ENCODE assay signal across 2 cellular contexts in genomic region chr11:86747801-86748200, GRCh38.
TF ChIP-seq lines count a peak whose summit lies in the region.

No MANE protein-coding gene starts in this region.

TF ChIP-seq in SK-N-SH, 30 proteins besides CTCF, POLR2A, EP300 and RAD21 (continued from another document):
- TF ChIP-seq REST (IDR thresholded peaks at IDR 0.05; ENCODE audit: low read depth, low read length) (no peak), GABPA (IDR thresholded peaks at IDR 0.05; ENCODE audit: low read depth) (no peak), FOSL2 (IDR thresholded peaks at IDR 0.05; ENCODE audit: borderline replicate concordance, low read depth) (no peak)
- TF ChIP-seq, protein P1, sequence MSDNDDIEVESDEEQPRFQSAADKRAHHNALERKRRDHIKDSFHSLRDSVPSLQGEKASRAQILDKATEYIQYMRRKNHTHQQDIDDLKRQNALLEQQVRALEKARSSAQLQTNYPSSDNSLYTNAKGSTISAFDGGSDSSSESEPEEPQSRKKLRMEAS (IDR thresholded peaks at IDR 0.05; ENCODE audit: low read depth), result no peak
TF ChIP-seq in SK-N-SH: peak in this region for 0.

TF ChIP-seq in SK-N-SH treated with all-trans-retinoic acid at 6 μM for 48 hours, 23 proteins besides CTCF, POLR2A, EP300 and RAD21 (continued from another document):
- TF ChIP-seq, protein P2, sequence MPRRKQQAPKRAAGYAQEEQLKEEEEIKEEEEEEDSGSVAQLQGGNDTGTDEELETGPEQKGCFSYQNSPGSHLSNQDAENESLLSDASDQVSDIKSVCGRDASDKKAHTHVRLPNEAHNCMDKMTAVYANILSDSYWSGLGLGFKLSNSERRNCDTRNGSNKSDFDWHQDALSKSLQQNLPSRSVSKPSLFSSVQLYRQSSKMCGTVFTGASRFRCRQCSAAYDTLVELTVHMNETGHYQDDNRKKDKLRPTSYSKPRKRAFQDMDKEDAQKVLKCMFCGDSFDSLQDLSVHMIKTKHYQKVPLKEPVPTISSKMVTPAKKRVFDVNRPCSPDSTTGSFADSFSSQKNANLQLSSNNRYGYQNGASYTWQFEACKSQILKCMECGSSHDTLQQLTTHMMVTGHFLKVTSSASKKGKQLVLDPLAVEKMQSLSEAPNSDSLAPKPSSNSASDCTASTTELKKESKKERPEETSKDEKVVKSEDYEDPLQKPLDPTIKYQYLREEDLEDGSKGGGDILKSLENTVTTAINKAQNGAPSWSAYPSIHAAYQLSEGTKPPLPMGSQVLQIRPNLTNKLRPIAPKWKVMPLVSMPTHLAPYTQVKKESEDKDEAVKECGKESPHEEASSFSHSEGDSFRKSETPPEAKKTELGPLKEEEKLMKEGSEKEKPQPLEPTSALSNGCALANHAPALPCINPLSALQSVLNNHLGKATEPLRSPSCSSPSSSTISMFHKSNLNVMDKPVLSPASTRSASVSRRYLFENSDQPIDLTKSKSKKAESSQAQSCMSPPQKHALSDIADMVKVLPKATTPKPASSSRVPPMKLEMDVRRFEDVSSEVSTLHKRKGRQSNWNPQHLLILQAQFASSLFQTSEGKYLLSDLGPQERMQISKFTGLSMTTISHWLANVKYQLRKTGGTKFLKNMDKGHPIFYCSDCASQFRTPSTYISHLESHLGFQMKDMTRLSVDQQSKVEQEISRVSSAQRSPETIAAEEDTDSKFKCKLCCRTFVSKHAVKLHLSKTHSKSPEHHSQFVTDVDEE (CRISPR knock-in tag; IDR thresholded peaks at IDR 0.05), result no peak
- TF ChIP-seq ZNF70 (CRISPR knock-in tag; IDR thresholded peaks at IDR 0.05) (no peak), PATZ1 (CRISPR knock-in tag; IDR thresholded peaks at IDR 0.05; ENCODE audit: borderline replicate concordance) (no peak)
